In genomic region chr9:24587883-24588282, GRCh38 we compare ENCODE assay signal across 8 cellular contexts. TPM values are rescaled to one million over a fixed set of nuclear protein-coding genes. Genes with fewer than 3 reads are reported as not detected.
"Had no signal": no experiment of that assay in that cellular context is flagged by ENCODE, and none has a peak within 500 bp of the region (broad histone marks: within the 10 kb centered on the region; RNA-seq: fewer than 3 reads in every experiment).

No MANE protein-coding gene starts in this region.

- DNase-seq: GDM1, GF-D8 had no signal

- H3K4me3 ChIP-seq: GM12878 had no signal

- ATAC-seq: GM12878 had no signal

- FAIRE-seq: G401.6, GM12878, GM12891, GM12892, GM18507, GM19239 had no signal

RNA-seq across cellular contexts. Expression of gene IZUMO3, which starts 42.2 kb away (rescaled TPM):
- total RNA-seq: GM12878 had no signal
- polyA plus RNA-seq: GM12878 had no signal
